Comparison of ENCODE assay signal across 8 cellular contexts in genomic region chr11:6418199-6418957, GRCh38. TPM values are rescaled to one million over a fixed set of nuclear protein-coding genes. Genes with fewer than 3 reads are reported as not detected.
DNase-seq lines count a peak whose midpoint lies in the region; ATAC-seq and TF ChIP-seq lines count a peak whose summit lies in the region.

No MANE protein-coding gene starts in this region.

- peaks cover 25% of the 10 kb centered on the region for H3K27me3 Mint-ChIP-seq in activated CD4-positive, alpha-beta T cell treated with anti-CD3 and anti-CD28 coated beads, Interleukin-2, amount 10 ng/mL, durations not matched to agents 7 days and 5 days

- H3K27ac Mint-ChIP-seq in activated CD4-positive, alpha-beta T cell treated with anti-CD3 and anti-CD28 coated beads, Interleukin-2, amount 10 ng/mL, durations not matched to agents 7 days and 5 days: no peak overlapping the region

- no peaks in the 10 kb centered on the region for H3K9me3 ChIP-seq in hepatocyte (ENCODE audit: low read depth)

- peak overlapping the region; percentile 95 for H2AFZ ChIP-seq in hepatocyte

- H3K4me1 ChIP-seq in hepatocyte (ENCODE audit: insufficient read depth): peaks cover 9% of the 10 kb centered on the region

- peak overlapping the region; percentile 97 for H3K4me3 ChIP-seq in hepatocyte

- H3K4me2 ChIP-seq in hepatocyte: peak overlapping the region; percentile 78

- peak; percentile 64 for ATAC-seq in SK-N-SH treated with all-trans-retinoic acid at 6 μM for 48 hours

- H3K4me1 Mint-ChIP-seq in activated CD4-positive, alpha-beta T cell treated with anti-CD3 and anti-CD28 coated beads, Interleukin-2, amount 10 ng/mL, durations not matched to agents 7 days and 5 days: peaks cover 7% of the 10 kb centered on the region

- DNase-seq in activated effector memory CD4-positive, alpha-beta T cell treated with anti-CD3 and anti-CD28 coated beads, Interleukin-2, amount 50 U/mL, for 16 hours: peak; percentile 71
- DNase-seq in activated effector memory CD4-positive, alpha-beta T cell treated with Interleukin-2 at 50 U/mL for 16 hours: no peak
- peak; percentile 50 for DNase-seq in hepatocyte (ENCODE audit: low spot score)
- peak; percentile 41 for DNase-seq in stimulated activated CD8-positive, alpha-beta memory T cell treated with anti-CD3 and anti-CD28 coated beads, Interleukin-4, amount 100 ng/mL, for 48 hours
- DNase-seq in DMS153 treated with DMSO at 0.1 percent for 48 hours (lab: John Stamatoyannopoulos, UW; ENCODE audit: unreplicated experiment): no peak
- DNase-seq in epidermal melanocyte (ENCODE audit: insufficient read length, low spot score): no peak
- no peak for DNase-seq in activated CD4-positive, alpha-beta T cell treated with anti-CD3 and anti-CD28 coated beads, Interleukin-2, amount 10 ng/mL, durations not matched to agents 7 days and 5 days

- no peak overlapping the region for H3K4me3 Mint-ChIP-seq in activated CD4-positive, alpha-beta T cell treated with anti-CD3 and anti-CD28 coated beads, Interleukin-2, amount 10 ng/mL, durations not matched to agents 7 days and 5 days

- WGBS in hepatocyte (ENCODE audit: low lambda C conversion rate, missing lambda C conversion rate): 8% methylated on average over 20 of the region's 40 CpGs

- H4K20me1 ChIP-seq in hepatocyte (ENCODE audit: insufficient read depth, poor library complexity, severe bottlenecking): no peaks in the 10 kb centered on the region

- POLR2A ChIA-PET in activated CD4-positive, alpha-beta T cell treated with anti-CD3 and anti-CD28 coated beads, Interleukin-2, amount 10 ng/mL, durations not matched to agents 7 days and 5 days (lab: Charles Lee): interaction anchor here (0.6 to 1.4 kb wide), 2 partner anchors 16 to 26 kb away, joined by 3 to 11 read pairs; no protein-coding TSS in a partner anchor

- CTCF ChIA-PET in activated CD4-positive, alpha-beta T cell treated with anti-CD3 and anti-CD28 coated beads, Interleukin-2, amount 10 ng/mL, durations not matched to agents 7 days and 5 days (lab: Charles Lee): interaction anchor here (0.6 to 1.7 kb wide), 13 partner anchors 8 to 1782 kb away, joined by 3 to 6 read pairs (median 4); partner anchors contain the start of genes HPX and SMPD1

- no peaks in the 10 kb centered on the region for H3K9me3 Mint-ChIP-seq in activated CD4-positive, alpha-beta T cell treated with anti-CD3 and anti-CD28 coated beads, Interleukin-2, amount 10 ng/mL, durations not matched to agents 7 days and 5 days

- TF ChIP-seq CTCF in hepatocyte (IDR thresholded peaks at IDR 0.05; ENCODE audit: poor library complexity): no peak

- peaks cover 56% of the 10 kb centered on the region for H3K79me2 ChIP-seq in hepatocyte

- no peaks in the 10 kb centered on the region for H3K36me3 Mint-ChIP-seq in activated CD4-positive, alpha-beta T cell treated with anti-CD3 and anti-CD28 coated beads, Interleukin-2, amount 10 ng/mL, durations not matched to agents 7 days and 5 days (ENCODE audit: low read depth)

- H3K27me3 ChIP-seq in hepatocyte: no peaks in the 10 kb centered on the region

- H3K27ac ChIP-seq in hepatocyte: peak overlapping the region; percentile 89

- H3K9me2 ChIP-seq in hepatocyte (replicated peaks; ENCODE audit: insufficient read depth): no peaks in the 10 kb centered on the region

- H3K36me3 ChIP-seq in hepatocyte (replicated peaks; ENCODE audit: insufficient read depth, low read depth): no peaks in the 10 kb centered on the region

TF ChIP-seq in SK-N-SH treated with all-trans-retinoic acid at 6 μM for 48 hours, 23 proteins besides CTCF, POLR2A, EP300 and RAD21:
- no peak for TF ChIP-seq ZFP30 (CRISPR knock-in tag; IDR thresholded peaks at IDR 0.05)
- TF ChIP-seq RARB (CRISPR knock-in tag; IDR thresholded peaks at IDR 0.05): no peak
- TF ChIP-seq SNAI2 (CRISPR knock-in tag; IDR thresholded peaks at IDR 0.05): no peak
- TF ChIP-seq TCF4 (CRISPR knock-in tag; IDR thresholded peaks at IDR 0.05; ENCODE audit: borderline replicate concordance): no peak
- TF ChIP-seq, protein P1, sequence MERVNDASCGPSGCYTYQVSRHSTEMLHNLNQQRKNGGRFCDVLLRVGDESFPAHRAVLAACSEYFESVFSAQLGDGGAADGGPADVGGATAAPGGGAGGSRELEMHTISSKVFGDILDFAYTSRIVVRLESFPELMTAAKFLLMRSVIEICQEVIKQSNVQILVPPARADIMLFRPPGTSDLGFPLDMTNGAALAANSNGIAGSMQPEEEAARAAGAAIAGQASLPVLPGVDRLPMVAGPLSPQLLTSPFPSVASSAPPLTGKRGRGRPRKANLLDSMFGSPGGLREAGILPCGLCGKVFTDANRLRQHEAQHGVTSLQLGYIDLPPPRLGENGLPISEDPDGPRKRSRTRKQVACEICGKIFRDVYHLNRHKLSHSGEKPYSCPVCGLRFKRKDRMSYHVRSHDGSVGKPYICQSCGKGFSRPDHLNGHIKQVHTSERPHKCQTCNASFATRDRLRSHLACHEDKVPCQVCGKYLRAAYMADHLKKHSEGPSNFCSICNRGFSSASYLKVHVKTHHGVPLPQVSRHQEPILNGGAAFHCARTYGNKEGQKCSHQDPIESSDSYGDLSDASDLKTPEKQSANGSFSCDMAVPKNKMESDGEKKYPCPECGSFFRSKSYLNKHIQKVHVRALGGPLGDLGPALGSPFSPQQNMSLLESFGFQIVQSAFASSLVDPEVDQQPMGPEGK (CRISPR knock-in tag; IDR thresholded peaks at IDR 0.05; ENCODE audit: borderline replicate concordance): no peak
- TF ChIP-seq, protein P2, sequence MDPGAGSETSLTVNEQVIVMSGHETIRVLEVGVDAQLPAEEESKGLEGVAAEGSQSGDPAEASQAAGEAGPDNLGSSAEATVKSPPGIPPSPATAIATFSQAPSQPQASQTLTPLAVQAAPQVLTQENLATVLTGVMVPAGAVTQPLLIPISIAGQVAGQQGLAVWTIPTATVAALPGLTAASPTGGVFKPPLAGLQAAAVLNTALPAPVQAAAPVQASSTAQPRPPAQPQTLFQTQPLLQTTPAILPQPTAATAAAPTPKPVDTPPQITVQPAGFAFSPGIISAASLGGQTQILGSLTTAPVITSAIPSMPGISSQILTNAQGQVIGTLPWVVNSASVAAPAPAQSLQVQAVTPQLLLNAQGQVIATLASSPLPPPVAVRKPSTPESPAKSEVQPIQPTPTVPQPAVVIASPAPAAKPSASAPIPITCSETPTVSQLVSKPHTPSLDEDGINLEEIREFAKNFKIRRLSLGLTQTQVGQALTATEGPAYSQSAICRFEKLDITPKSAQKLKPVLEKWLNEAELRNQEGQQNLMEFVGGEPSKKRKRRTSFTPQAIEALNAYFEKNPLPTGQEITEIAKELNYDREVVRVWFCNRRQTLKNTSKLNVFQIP (CRISPR knock-in tag; IDR thresholded peaks at IDR 0.05; ENCODE audit: borderline replicate concordance, low read depth): no peak
- TF ChIP-seq CSDC2 (CRISPR knock-in tag; IDR thresholded peaks at IDR 0.05): no peak
- TF ChIP-seq TOX (CRISPR knock-in tag; IDR thresholded peaks at IDR 0.05; ENCODE audit: borderline replicate concordance): no peak
- no peak for TF ChIP-seq ZNF565 (CRISPR knock-in tag; conservative IDR thresholded peaks at IDR 0.05; ENCODE audit: low read depth)
- TF ChIP-seq ESRRG (CRISPR knock-in tag; IDR thresholded peaks at IDR 0.05): no peak
- no peak for TF ChIP-seq CREB5 (CRISPR knock-in tag; IDR thresholded peaks at IDR 0.05; ENCODE audit: low read depth)

RNA-seq across cellular contexts. Expression of gene APBB1, which starts 0.5 kb away (rescaled TPM):
- 33.0 and 38.3 TPM in 2 replicates for total RNA-seq in hepatocyte
- 41.5 and 48.7 TPM in 2 replicates for polyA plus RNA-seq in hepatocyte
- total RNA-seq in activated CD4-positive, alpha-beta T cell treated with anti-CD3 and anti-CD28 coated beads, Interleukin-2, amount 10 ng/mL, durations not matched to agents 7 days and 5 days: 10 to 100 TPM; 58.2 to 61.3 TPM

RNA-seq across cellular contexts. Expression of gene HPX, which starts 22.4 kb away (rescaled TPM):
- total RNA-seq in hepatocyte: 361 and 367 TPM in 2 replicates
- 229 and 358 TPM in 2 replicates for polyA plus RNA-seq in hepatocyte
- under 1 TPM in 1 of 2 experiments, not detected in 1; 0.35 TPM for total RNA-seq in activated CD4-positive, alpha-beta T cell treated with anti-CD3 and anti-CD28 coated beads, Interleukin-2, amount 10 ng/mL, durations not matched to agents 7 days and 5 days

RNA-seq across cellular contexts. Expression of gene SMPD1, which starts 28.1 kb away (rescaled TPM):
- total RNA-seq in hepatocyte: 65.2 and 70.0 TPM in 2 replicates
- polyA plus RNA-seq in hepatocyte: 61.7 and 63.0 TPM in 2 replicates
- 10 to 100 TPM; 46.1 to 53.6 TPM for total RNA-seq in activated CD4-positive, alpha-beta T cell treated with anti-CD3 and anti-CD28 coated beads, Interleukin-2, amount 10 ng/mL, durations not matched to agents 7 days and 5 days

RNA-seq across cellular contexts. Expression of gene TRIM3, which starts 55.4 kb away (rescaled TPM):
- 18.1 and 26.2 TPM in 2 replicates for total RNA-seq in hepatocyte
- polyA plus RNA-seq in hepatocyte: 31.6 and 35.5 TPM in 2 replicates
- 1 to 10 TPM; 6.8 to 8.4 TPM for total RNA-seq in activated CD4-positive, alpha-beta T cell treated with anti-CD3 and anti-CD28 coated beads, Interleukin-2, amount 10 ng/mL, durations not matched to agents 7 days and 5 days

Comparison
In these comparisons a context has a peak if more than half of its experiments do, and no peak if none do; other contexts are left out.
1. DNase-seq: peak in activated effector memory CD4-positive, alpha-beta T cell treated with anti-CD3 and anti-CD28 coated beads, Interleukin-2, amount 50 U/mL, for 16 hours (single experiment), hepatocyte (single experiment) and stimulated activated CD8-positive, alpha-beta memory T cell treated with anti-CD3 and anti-CD28 coated beads, Interleukin-4, amount 100 ng/mL, for 48 hours (single experiment); none in activated effector memory CD4-positive, alpha-beta T cell treated with Interleukin-2 at 50 U/mL for 16 hours (single experiment), DMS153 treated with DMSO at 0.1 percent for 48 hours (single experiment), epidermal melanocyte (single experiment) and activated CD4-positive, alpha-beta T cell treated with anti-CD3 and anti-CD28 coated beads, Interleukin-2, amount 10 ng/mL, durations not matched to agents 7 days and 5 days (single experiment).
2. RNA of gene HPX, which starts 22.4 kb away (total RNA-seq): 361 to 367 TPM in hepatocyte; 0.35 TPM in activated CD4-positive, alpha-beta T cell treated with anti-CD3 and anti-CD28 coated beads, Interleukin-2, amount 10 ng/mL, durations not matched to agents 7 days and 5 days; every median in the first group is over 100 times any median in the second.